Comparison of ENCODE assay signal across 1 cellular context in genomic region chr19:4103073-4103418, GRCh38.
TF ChIP-seq lines count a peak whose summit lies in the region.

No MANE protein-coding gene starts in this region.

TF ChIP-seq in IMR-90, 13 proteins besides CTCF, POLR2A, EP300 and RAD21 (continued from another document):
- TF ChIP-seq RCOR1 (IDR thresholded peaks at IDR 0.05; ENCODE audit: insufficient replicate concordance, low read length): no peak
- no peak for TF ChIP-seq MAFK (IDR thresholded peaks at IDR 0.05; ENCODE audit: low read depth, low read length)
